ENCODE assay signal across 1 cellular context in genomic region chr10:46068905-46069304, GRCh38.
A peak's percentile ranks its signal among the peaks of the same experiment; 100 is the strongest.
TF ChIP-seq lines count a peak whose summit lies in the region.

No MANE protein-coding gene starts in this region.

TF ChIP-seq in HepG2, 621 proteins besides CTCF, POLR2A, EP300 and RAD21:
- TF ChIP-seq ZFX (CRISPR knock-in tag; IDR thresholded peaks at IDR 0.05; ENCODE audit: low read depth): peak; percentile 4; the same call in 1 of the 2 replicates
- peak; percentile 62; the same call in 1 of the 2 replicates for TF ChIP-seq ZNF263 (CRISPR knock-in tag; IDR thresholded peaks at IDR 0.05)
- peak; percentile 11 for TF ChIP-seq ZNF687 (CRISPR knock-in tag; IDR thresholded peaks at IDR 0.05)
- no peak for TF ChIP-seq ZNF260 (CRISPR knock-in tag; IDR thresholded peaks at IDR 0.05; ENCODE audit: borderline replicate concordance, low read depth)
